14 cellular contexts compared by ENCODE assay signal in genomic region chr16:11272921-11273720, GRCh38. TPM values are rescaled to one million over a fixed set of nuclear protein-coding genes. Genes with fewer than 3 reads are reported as not detected.
DNase-seq lines count a peak whose midpoint lies in the region; ATAC-seq and TF ChIP-seq lines count a peak whose summit lies in the region.
"Had no signal": no experiment of that assay in that cellular context is flagged by ENCODE, and none has a peak within 500 bp of the region (broad histone marks: within the 10 kb centered on the region; RNA-seq: fewer than 3 reads in every experiment).

TSS of gene PRM3 (minus strand) at chr16:11273629. CDS start at chr16:11273595, 34 bp downstream.

- no peak within 1 kb of the TSS for H2BK5ac ChIP-seq in IMR-90 (ENCODE audit: low read depth, low read length, poor library complexity, severe bottlenecking)

- no peak for TF ChIP-seq CTCF in GM23338 (conservative IDR thresholded peaks at IDR 0.05; ENCODE audit: low read depth in 2 of 2)
- no peak for TF ChIP-seq CTCF in IMR-90 (conservative IDR thresholded peaks at IDR 0.05; ENCODE audit: low read depth, low read length)
- TF ChIP-seq CTCF in foreskin keratinocyte (conservative IDR thresholded peaks at IDR 0.05) = no peak
- no peak for TF ChIP-seq CTCF in neural progenitor cell (IDR thresholded peaks at IDR 0.05)

- peak within 1 kb of the TSS; percentile 93 for H2AFZ ChIP-seq in GM23338
- H2AFZ ChIP-seq in IMR-90 (replicated peaks; ENCODE audit: low read length, poor library complexity) = peak within 1 kb of the TSS; percentile 36
- peak within 1 kb of the TSS; percentile 33 for H2AFZ ChIP-seq in neural progenitor cell (replicated peaks)

- H3K79me2 ChIP-seq in GM23338 (replicated peaks; ENCODE audit: insufficient read depth) = no peaks in the 10 kb centered on the region
- no peaks in the 10 kb centered on the region for H3K79me2 ChIP-seq in neural progenitor cell (ENCODE audit: low read depth)

- no peaks in the 10 kb centered on the region for H4K20me1 ChIP-seq in GM23338 (replicated peaks; ENCODE audit: insufficient read depth)
- H4K20me1 ChIP-seq in IMR-90 (ENCODE audit: insufficient read depth, low read length) = no peaks in the 10 kb centered on the region
- H4K20me1 ChIP-seq in neural progenitor cell (ENCODE audit: low read depth) = no peaks in the 10 kb centered on the region

- H3F3A ChIP-seq in GM23338 (replicated peaks; ENCODE audit: low read depth) (0 out of 2 replicates have a peak, but pooled peaks cover 3% of the 10 kb centered on the region), neural progenitor cell (ENCODE audit: low read depth) (no peaks in the 10 kb centered on the region)

- dilution Hi-C loops in IMR-90 (cut with HindIII; ENCODE audit: low sequenced_read_pairs, unreplicated experiment) = no loop called here

- H3K36me3 Mint-ChIP-seq in GM23338 (ENCODE audit: low read depth) (no peaks in the 10 kb centered on the region; the same call in 2 of the 3 replicates), neural progenitor cell (no peaks in the 10 kb centered on the region)
- no peaks in the 10 kb centered on the region for H3K36me3 Mint-ChIP-seq in activated CD4-positive, alpha-beta memory T cell treated with anti-CD3 and anti-CD28 coated beads, Interleukin-2, amount 10 ng/mL, durations not matched to agents 7 days and 5 days (ENCODE audit: low read depth)
- H3K36me3 Mint-ChIP-seq: CD14-positive monocyte had no signal

- CTCF ChIA-PET in IMR-90 (lab: Yijun Ruan, JAX) = interaction anchor here (0.6 to 1.0 kb wide), 2 partner anchors 18 to 1048 kb away, joined by 3 to 4 read pairs; no protein-coding TSS in a partner anchor
- CTCF ChIA-PET in activated CD4-positive, alpha-beta memory T cell treated with anti-CD3 and anti-CD28 coated beads, Interleukin-2, amount 10 ng/mL, durations not matched to agents 7 days and 5 days (lab: Charles Lee) = interaction anchor here (0.6 to 0.9 kb wide), 2 partner anchors 19 to 105 kb away, joined by 3 to 4 read pairs; no protein-coding TSS in a partner anchor

- POLR2A ChIA-PET in IMR-90 (lab: Charles Lee; ENCODE audit: unreplicated experiment) = interaction anchor here (0.7 to 1.8 kb wide), 2 partner anchors 17 to 21 kb away, joined by 3 to 18 read pairs; partner anchors contain the start of gene SOCS1
- POLR2A ChIA-PET in activated CD4-positive, alpha-beta memory T cell treated with anti-CD3 and anti-CD28 coated beads, Interleukin-2, amount 10 ng/mL, durations not matched to agents 7 days and 5 days (lab: Charles Lee) = no interaction called here

- no TSS peak for BruUV-seq in IMR-90 (replicated peaks; lab: Mats Ljungman, UMichigan)

- peak; percentile 15; the same call in 1 of the 3 replicates for ATAC-seq in GM23338
- peak; percentile 52 for ATAC-seq in IMR-90 (ENCODE audit: low read depth)
- ATAC-seq in foreskin keratinocyte = peak; percentile 5
- no peak for ATAC-seq in GM18517 (IDR thresholded peaks at IDR 0.05; ENCODE audit: unreplicated experiment)

- no peak within 1 kb of the TSS for H3K4ac ChIP-seq in IMR-90 (ENCODE audit: low read depth, low read length)

- H3K27ac ChIP-seq in GM23338 (ENCODE audit: low read depth) (no peak within 1 kb of the TSS), IMR-90 (ENCODE audit: insufficient read depth, low read length) (peak within 1 kb of the TSS; percentile 7; the same call in 1 of the 2 replicates), foreskin keratinocyte (no peak within 1 kb of the TSS), neural progenitor cell (no peak within 1 kb of the TSS)
- H3K27ac ChIP-seq: A549 had no signal

- H2AK5ac ChIP-seq in IMR-90 (ENCODE audit: low read depth, low read length) = no peak within 1 kb of the TSS

- H4K5ac ChIP-seq in IMR-90 (ENCODE audit: low read depth, low read length) = no peak within 1 kb of the TSS; the same call in 1 of the 2 replicates

- H2BK15ac ChIP-seq in IMR-90 (ENCODE audit: low read depth, low read length) = no peak within 1 kb of the TSS

- peaks cover 3% of the 10 kb centered on the region; the same call in 1 of the 3 replicates for H3K9me3 Mint-ChIP-seq in GM23338
- H3K9me3 Mint-ChIP-seq in neural progenitor cell = no peaks in the 10 kb centered on the region
- H3K9me3 Mint-ChIP-seq in activated CD4-positive, alpha-beta memory T cell treated with anti-CD3 and anti-CD28 coated beads, Interleukin-2, amount 10 ng/mL, durations not matched to agents 7 days and 5 days = no peaks in the 10 kb centered on the region
- H3K9me3 Mint-ChIP-seq: CD14-positive monocyte had no signal

- no peak within 1 kb of the TSS for H3K27ac Mint-ChIP-seq in GM23338
- peak within 1 kb of the TSS; percentile 97 for H3K27ac Mint-ChIP-seq in neural progenitor cell
- no peak within 1 kb of the TSS for H3K27ac Mint-ChIP-seq in activated CD4-positive, alpha-beta memory T cell treated with anti-CD3 and anti-CD28 coated beads, Interleukin-2, amount 10 ng/mL, durations not matched to agents 7 days and 5 days

- H3K4me3 ChIP-seq in GM23338 (no peak within 1 kb of the TSS), IMR-90 (ENCODE audit: insufficient read depth, low read depth, low read length) (no peak within 1 kb of the TSS), neural progenitor cell (no peak within 1 kb of the TSS)
- H3K4me3 ChIP-seq: A549, HAP-1 had no signal

- H3K56ac ChIP-seq in IMR-90 (ENCODE audit: extremely low read depth, insufficient read depth, low read length) = no peak within 1 kb of the TSS

- H2BK20ac ChIP-seq in IMR-90 (ENCODE audit: low read depth, low read length) = no peak within 1 kb of the TSS

- H3K4me2 ChIP-seq in GM23338 (no peak within 1 kb of the TSS), IMR-90 (ENCODE audit: low read depth, low read length) (no peak within 1 kb of the TSS), neural progenitor cell (no peak within 1 kb of the TSS)
- H3K4me2 ChIP-seq: A549 had no signal

- H2BK120ac ChIP-seq in IMR-90 (ENCODE audit: low read depth, low read length) = no peak within 1 kb of the TSS; the same call in 1 of the 2 replicates

- peaks cover 9% of the 10 kb centered on the region for H3K27me3 Mint-ChIP-seq in GM23338 (ENCODE audit: insufficient read depth, low read depth, poor library complexity)
- H3K27me3 Mint-ChIP-seq in neural progenitor cell (ENCODE audit: insufficient read depth, low read depth) = peaks cover 7% of the 10 kb centered on the region
- peaks cover 35% of the 10 kb centered on the region for H3K27me3 Mint-ChIP-seq in activated CD4-positive, alpha-beta memory T cell treated with anti-CD3 and anti-CD28 coated beads, Interleukin-2, amount 10 ng/mL, durations not matched to agents 7 days and 5 days

- in situ Hi-C loops in IMR-90 (cut with MboI; ENCODE audit: low sequenced_read_pairs) = no loop called here

- H3K9ac ChIP-seq in IMR-90 (ENCODE audit: low read depth, low read length) (no peak within 1 kb of the TSS), neural progenitor cell (no peak within 1 kb of the TSS)

- no peak for TF ChIP-seq POLR2A in IMR-90 (IDR thresholded peaks at IDR 0.05; ENCODE audit: low read depth, low read length)

- H3K23ac ChIP-seq in IMR-90 (ENCODE audit: low read depth, low read length) = no peak within 1 kb of the TSS

- H3K4me3 Mint-ChIP-seq in GM23338 (no peak within 1 kb of the TSS), neural progenitor cell (peak within 1 kb of the TSS; percentile 38)
- no peak within 1 kb of the TSS for H3K4me3 Mint-ChIP-seq in activated CD4-positive, alpha-beta memory T cell treated with anti-CD3 and anti-CD28 coated beads, Interleukin-2, amount 10 ng/mL, durations not matched to agents 7 days and 5 days

- H2AK9ac ChIP-seq in IMR-90 (replicated peaks; ENCODE audit: low read depth, low read length, poor library complexity) = no peak within 1 kb of the TSS

- no peaks in the 10 kb centered on the region; the same call in 1 of the 2 replicates for H3K4me1 ChIP-seq in GM23338 (ENCODE audit: insufficient read depth)
- H3K4me1 ChIP-seq in IMR-90 (ENCODE audit: control insufficient read depth, insufficient read depth, low read length) = peaks cover 7% of the 10 kb centered on the region; the same call in 1 of the 2 replicates
- no peaks in the 10 kb centered on the region for H3K4me1 ChIP-seq in foreskin keratinocyte
- no peaks in the 10 kb centered on the region for H3K4me1 ChIP-seq in neural progenitor cell
- H3K4me1 ChIP-seq: A549, Caco-2, HAP-1 had no signal

- no peak for DNase-seq in GM23338 (ENCODE audit: low spot score)
- no peak for DNase-seq in IMR-90
- DNase-seq in foreskin keratinocyte = no peak
- DNase-seq in neural progenitor cell (ENCODE audit: low spot score) = no peak
- DNase-seq in activated CD4-positive, alpha-beta memory T cell treated with anti-CD3 and anti-CD28 coated beads, Interleukin-2, amount 10 ng/mL, durations not matched to agents 7 days and 5 days = no peak
- no peak for DNase-seq in AG08396 (ENCODE audit: low spot score)
- no peak for DNase-seq in activated CD8-positive, alpha-beta memory T cell treated with anti-CD3 and anti-CD28 coated beads for 24 hours
- DNase-seq: Caco-2, DMS53, NCI-H1048 had no signal

- no peaks in the 10 kb centered on the region for H3K9me2 ChIP-seq in GM23338 (ENCODE audit: insufficient read depth)

- peaks cover 11% of the 10 kb centered on the region for H3K4me1 Mint-ChIP-seq in GM23338
- H3K4me1 Mint-ChIP-seq in neural progenitor cell = peaks cover 22% of the 10 kb centered on the region
- no peaks in the 10 kb centered on the region for H3K4me1 Mint-ChIP-seq in activated CD4-positive, alpha-beta memory T cell treated with anti-CD3 and anti-CD28 coated beads, Interleukin-2, amount 10 ng/mL, durations not matched to agents 7 days and 5 days

- H3K79me1 ChIP-seq in IMR-90 (ENCODE audit: low read depth in 1 of 2, low read length in 2 of 2) = no peaks in the 10 kb centered on the region

- 61% methylated on average over 10 of the region's 30 CpGs; no CpG with 5 or more reads in 1 of the 2 experiments for WGBS in IMR-90 (ENCODE audit: extremely low coverage in 2 of 2, insufficient read length in 1 of 2), 2 experiments

- H3K18ac ChIP-seq in IMR-90 (ENCODE audit: low read depth, low read length) = peak within 1 kb of the TSS; percentile 10; the same call in 1 of the 2 replicates

- H4K8ac ChIP-seq in IMR-90 (ENCODE audit: low read depth in 2 of 2, low read length in 2 of 2) = no peak within 1 kb of the TSS

- no peak for TF ChIP-seq RAD21 in IMR-90 (IDR thresholded peaks at IDR 0.05; ENCODE audit: low read length)

- H3K27me3 ChIP-seq in GM23338 (ENCODE audit: insufficient read depth) (no peaks in the 10 kb centered on the region), IMR-90 (ENCODE audit: control insufficient read depth, insufficient read depth, low read length) (peaks cover 6% of the 10 kb centered on the region), foreskin keratinocyte (no peaks in the 10 kb centered on the region), neural progenitor cell (no peaks in the 10 kb centered on the region)

- intact Hi-C loops in IMR-90 (cut with micrococcal nuclease) = no loop called here

- no peaks in the 10 kb centered on the region for H3K36me3 ChIP-seq in GM23338 (ENCODE audit: insufficient read depth)
- no peaks in the 10 kb centered on the region for H3K36me3 ChIP-seq in IMR-90 (ENCODE audit: control insufficient read depth, insufficient read depth, low read length)
- no peaks in the 10 kb centered on the region for H3K36me3 ChIP-seq in neural progenitor cell
- H3K36me3 ChIP-seq: HAP-1 had no signal

- H3K9me1 ChIP-seq in IMR-90 (ENCODE audit: insufficient read depth, low read length) = no peaks in the 10 kb centered on the region

- H3K14ac ChIP-seq in IMR-90 (replicated peaks; ENCODE audit: low read depth, low read length) = no peak within 1 kb of the TSS

- H4K91ac ChIP-seq in IMR-90 (ENCODE audit: insufficient read depth, low read depth, low read length) = no peak within 1 kb of the TSS

- peaks cover 7% of the 10 kb centered on the region for H3K9me3 ChIP-seq in IMR-90 (ENCODE audit: control insufficient read depth, insufficient read depth, low read length)
- no peaks in the 10 kb centered on the region for H3K9me3 ChIP-seq in neural progenitor cell (ENCODE audit: low read depth)
- H3K9me3 ChIP-seq: A549, Caco-2, HAP-1 had no signal

RNA-seq across cellular contexts. Expression of gene PRM3, which starts in this region (rescaled TPM):
- not detected in 2 replicates for total RNA-seq in GM23338 (2014; rRNA removed; shearing (Covaris generic))
- polyA plus RNA-seq in GM23338 (2016; fragmentation: Nextera tagmentation; extraction: Ambion mirVana) (not detected in 2 replicates), IMR-90 (2012; rRNA removed) (not detected in 2 replicates), foreskin keratinocyte (not detected in 2 replicates)
- total RNA-seq in IMR-90 (2012; rRNA removed) (not detected in 2 replicates), foreskin keratinocyte (not detected in 2 replicates), neural progenitor cell (ENCODE audit: low replicate concordance) (not detected in 2 replicates)
- polyA plus RNA-seq in IMR-90 (2012; cell fraction: cytosol; rRNA removed) = not detected in 2 replicates
- not detected in 2 replicates for polyA plus RNA-seq in IMR-90 (2012; cell fraction: nucleus; rRNA removed; ENCODE audit: low replicate concordance)
- not detected for total RNA-seq in activated CD4-positive, alpha-beta memory T cell treated with anti-CD3 and anti-CD28 coated beads, Interleukin-2, amount 10 ng/mL, durations not matched to agents 7 days and 5 days
- total RNA-seq: Caco-2 had no signal
- polyA plus RNA-seq: A549, CD14-positive monocyte had no signal

Comparison
In these comparisons a context has a peak if more than half of its experiments do, and no peak if none do; other contexts are left out.
1. Peak in ATAC-seq in GM23338; RNA of the gene not detected or under 1 TPM.
2. Peak in ATAC-seq and H3K27ac ChIP-seq in IMR-90; RNA of the gene not detected or under 1 TPM.
3. Peak in ATAC-seq in foreskin keratinocyte; RNA of the gene not detected or under 1 TPM.
4. H2AFZ ChIP-seq: peak in every context shown above with its lines; median percentile 93 in GM23338; 36 in IMR-90; 33 in neural progenitor cell.